Comparison of ENCODE assay signal across 1 cellular context in genomic region chr21:39430016-39430415, GRCh38.
TF ChIP-seq lines count a peak whose summit lies in the region.

No MANE protein-coding gene starts in this region.

TF ChIP-seq in K562, 482 proteins besides CTCF, POLR2A, EP300 and RAD21:
- TF ChIP-seq NFXL1 (CRISPR knock-in tag; IDR thresholded peaks at IDR 0.05), result no peak
- TF ChIP-seq XRCC4 (IDR thresholded peaks at IDR 0.05; ENCODE audit: extremely low read depth, insufficient read depth, insufficient read length), result no peak
- TF ChIP-seq THRA (IDR thresholded peaks at IDR 0.05), result no peak
- TF ChIP-seq ESRRA (IDR thresholded peaks at IDR 0.05; ENCODE audit: borderline replicate concordance, low read depth), result no peak
- TF ChIP-seq ZC3H11A (IDR thresholded peaks at IDR 0.05; ENCODE audit: low read depth, low read length), result no peak
